ENCODE assay signal across 8 cellular contexts in the genomic region with DNA sequence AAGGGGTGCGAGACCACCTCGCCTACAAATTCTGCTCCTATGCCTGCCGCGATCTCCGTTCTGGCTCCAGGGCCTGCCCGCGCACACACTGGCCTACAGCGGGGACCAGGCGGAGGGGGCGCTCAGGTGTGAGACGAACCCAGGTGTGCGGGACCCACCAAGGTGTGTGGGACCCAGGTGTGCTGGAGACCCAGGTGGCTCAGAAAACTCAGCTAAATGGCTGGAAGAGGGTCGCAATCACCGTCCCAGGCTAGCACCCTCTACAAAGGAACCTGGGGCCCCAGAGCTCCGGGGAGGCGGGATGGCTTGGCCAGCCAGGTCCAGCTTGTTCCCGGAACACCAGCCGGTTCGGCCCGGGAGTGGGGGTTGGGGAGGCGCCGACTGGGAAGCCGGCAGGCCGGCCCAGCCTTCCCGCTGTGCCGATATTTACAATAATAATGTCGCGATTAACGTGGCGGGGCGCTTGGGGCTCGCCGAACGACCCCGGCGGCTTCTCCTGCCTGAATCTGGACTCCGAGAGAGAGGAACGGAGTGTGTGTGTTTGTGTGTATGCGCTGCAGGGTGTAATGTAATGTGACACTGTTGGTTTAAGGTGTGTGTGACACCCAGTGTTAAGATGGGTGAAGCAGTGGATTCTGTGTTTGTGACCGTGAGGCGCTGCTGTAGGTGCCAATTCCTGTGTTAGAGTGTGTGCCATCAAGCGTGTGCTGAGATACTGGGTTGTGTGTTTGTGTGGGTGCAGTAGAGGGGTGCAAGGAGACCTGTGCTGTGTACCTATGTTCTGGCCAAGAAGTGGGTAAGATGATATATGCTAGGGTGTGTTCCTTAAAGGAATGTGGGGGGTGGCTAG. TPM values are rescaled to one million over a fixed set of nuclear protein-coding genes. Genes with fewer than 3 reads are reported as not detected.
DNase-seq lines count a peak whose midpoint lies in the region; ATAC-seq and TF ChIP-seq lines count a peak whose summit lies in the region.

No MANE protein-coding gene starts in this region.

- DNase-seq in activated naive CD4-positive, alpha-beta T cell treated with anti-CD3 and anti-CD28 coated beads, Interleukin-2, amount 50 U/mL, for 72 hours (ENCODE audit: low spot score in 2 of 2), result no peak
- DNase-seq in lung microvascular endothelial cell (ENCODE audit: low read depth in 2 of 2) (peak; percentile 16 to 31), type B pancreatic cell (ENCODE audit: extremely low spot score, unreplicated experiment) (peak; percentile 70), OCI-M1 (lab: John Stamatoyannopoulos, UW) (no peak), NOMO-1 (lab: John Stamatoyannopoulos, UW; ENCODE audit: unreplicated experiment in 2 of 2) (no peak)

- no peaks in the 10 kb centered on the region for H3K36me3 Mint-ChIP-seq in activated naive CD4-positive, alpha-beta T cell treated with anti-CD3 and anti-CD28 coated beads, Interleukin-2, amount 50 U/mL, for 24 hours
- H3K36me3 Mint-ChIP-seq in activated naive CD4-positive, alpha-beta T cell treated with anti-CD3 and anti-CD28 coated beads, Interleukin-2, amount 50 U/mL, for 72 hours, result peaks cover 0 to 10% of the 10 kb centered on the region in 2 donors
- H3K36me3 Mint-ChIP-seq in brain (peaks cover 4% of the 10 kb centered on the region), type B pancreatic cell (peaks cover 3% of the 10 kb centered on the region)

- TF ChIP-seq CTCF in brain (conservative IDR thresholded peaks at IDR 0.05) (no peak), type B pancreatic cell (conservative IDR thresholded peaks at IDR 0.05) (no peak)

- H3K27ac Mint-ChIP-seq in activated naive CD4-positive, alpha-beta T cell treated with anti-CD3 and anti-CD28 coated beads, Interleukin-2, amount 50 U/mL, for 24 hours, result no peak overlapping the region
- no peak overlapping the region for H3K27ac Mint-ChIP-seq in activated naive CD4-positive, alpha-beta T cell treated with anti-CD3 and anti-CD28 coated beads, Interleukin-2, amount 50 U/mL, for 72 hours
- H3K27ac Mint-ChIP-seq in brain (peak overlapping the region; percentile 85 to 97 (median 89)), type B pancreatic cell (peak overlapping the region; percentile 88)

- no peaks in the 10 kb centered on the region for H3K9me3 Mint-ChIP-seq in activated naive CD4-positive, alpha-beta T cell treated with anti-CD3 and anti-CD28 coated beads, Interleukin-2, amount 50 U/mL, for 24 hours
- no peaks in the 10 kb centered on the region for H3K9me3 Mint-ChIP-seq in activated naive CD4-positive, alpha-beta T cell treated with anti-CD3 and anti-CD28 coated beads, Interleukin-2, amount 50 U/mL, for 72 hours
- H3K9me3 Mint-ChIP-seq in brain, result no peaks in the 10 kb centered on the region
- no peaks in the 10 kb centered on the region for H3K9me3 Mint-ChIP-seq in type B pancreatic cell

- H3K4me1 Mint-ChIP-seq in activated naive CD4-positive, alpha-beta T cell treated with anti-CD3 and anti-CD28 coated beads, Interleukin-2, amount 50 U/mL, for 24 hours, result peaks cover 20% of the 10 kb centered on the region
- peaks cover 73% of the 10 kb centered on the region for H3K4me1 Mint-ChIP-seq in brain
- H3K4me1 Mint-ChIP-seq in type B pancreatic cell (ENCODE audit: unreplicated experiment), result peaks cover 42% of the 10 kb centered on the region

- ATAC-seq in activated naive CD4-positive, alpha-beta T cell treated with anti-CD3 and anti-CD28 coated beads, Interleukin-2, amount 50 U/mL, for 72 hours, result no peak
- no peak for ATAC-seq in GM21515 (IDR thresholded peaks at IDR 0.05; ENCODE audit: unreplicated experiment)

- H3K27me3 Mint-ChIP-seq in activated naive CD4-positive, alpha-beta T cell treated with anti-CD3 and anti-CD28 coated beads, Interleukin-2, amount 50 U/mL, for 24 hours, result peaks cover 47% of the 10 kb centered on the region
- H3K27me3 Mint-ChIP-seq in brain, result peaks cover 29% of the 10 kb centered on the region
- peaks cover 81% of the 10 kb centered on the region for H3K27me3 Mint-ChIP-seq in type B pancreatic cell

- peak overlapping the region; percentile 72 for H3K4me3 Mint-ChIP-seq in activated naive CD4-positive, alpha-beta T cell treated with anti-CD3 and anti-CD28 coated beads, Interleukin-2, amount 50 U/mL, for 24 hours
- H3K4me3 Mint-ChIP-seq in brain (peak overlapping the region; percentile 90 to 98 (median 95)), type B pancreatic cell (peak overlapping the region; percentile 98)

RNA-seq across cellular contexts. Expression of a gene that starts 1.4 kb away (rescaled TPM):
- under 1 TPM in 1 of 2 donors, not detected in 1; 0.56 TPM for total RNA-seq in activated naive CD4-positive, alpha-beta T cell treated with anti-CD3 and anti-CD28 coated beads, Interleukin-2, amount 50 U/mL, for 72 hours
- 35.4 TPM for polyA plus RNA-seq in brain (ENCODE audit: insufficient read depth, low read depth, low replicate concordance)
- total RNA-seq in lung microvascular endothelial cell (6.2 and 43.8 TPM in 2 replicates), type B pancreatic cell (ENCODE audit: low replicate concordance) (22.8 and 41.7 TPM in 2 replicates)

RNA-seq across cellular contexts. Expression of a gene that starts 46.8 kb away (rescaled TPM):
- 100 to 1,000 TPM in 1 of 2 donors, 10 to 100 TPM in 1; 69.7 to 101 TPM for total RNA-seq in activated naive CD4-positive, alpha-beta T cell treated with anti-CD3 and anti-CD28 coated beads, Interleukin-2, amount 50 U/mL, for 72 hours
- 25.2 TPM for polyA plus RNA-seq in brain (ENCODE audit: insufficient read depth, low read depth, low replicate concordance)
- total RNA-seq in lung microvascular endothelial cell (46.4 and 53.2 TPM in 2 replicates), type B pancreatic cell (ENCODE audit: low replicate concordance) (45.7 and 67.9 TPM in 2 replicates)

Comparison
In these comparisons a context has a peak if more than half of its experiments do, and no peak if none do; other contexts are left out.
1. H3K27ac Mint-ChIP-seq: peak in brain (5 of 5) and type B pancreatic cell (single experiment); none in activated naive CD4-positive, alpha-beta T cell treated with anti-CD3 and anti-CD28 coated beads, Interleukin-2, amount 50 U/mL, for 24 hours (single experiment) and activated naive CD4-positive, alpha-beta T cell treated with anti-CD3 and anti-CD28 coated beads, Interleukin-2, amount 50 U/mL, for 72 hours (0 of 2).
2. DNase-seq: peak in lung microvascular endothelial cell (2 of 2) and type B pancreatic cell (single experiment); none in activated naive CD4-positive, alpha-beta T cell treated with anti-CD3 and anti-CD28 coated beads, Interleukin-2, amount 50 U/mL, for 72 hours (0 of 2), OCI-M1 (single experiment) and NOMO-1 (0 of 2).
3. Peak in every context shown above with its lines, with median percentiles within 50 percentile points of each other: H3K4me3 Mint-ChIP-seq.